ENCODE assay signal across 1 cellular context in genomic region chr9:105244274-105244995, GRCh38.
TF ChIP-seq lines count a peak whose summit lies in the region.

TSS of gene SLC44A1 (plus strand) at chr9:105244651. CDS start at chr9:105244869, 218 bp downstream.

TF ChIP-seq in GM12878, 131 proteins besides CTCF, POLR2A, EP300 and RAD21 (continued from another document and continues in another):
- 0 out of 2 replicates have a peak, but pooled peaks have one; percentile 15 for TF ChIP-seq TCF3 (IDR thresholded peaks at IDR 0.05; ENCODE audit: borderline replicate concordance, insufficient read depth, low read depth, low read length)
- TF ChIP-seq SMARCA5 (IDR thresholded peaks at IDR 0.05) = peak; percentile 86
- TF ChIP-seq CBX5 (IDR thresholded peaks at IDR 0.05; ENCODE audit: low read depth) = peak; percentile 99
- peak; percentile 69 for TF ChIP-seq MYC (IDR thresholded peaks at IDR 0.05; ENCODE audit: insufficient read depth, insufficient read length, insufficient replicate concordance, low read length, severe bottlenecking)
- 0 out of 2 replicates have a peak, but pooled peaks have one; percentile 69 for TF ChIP-seq WRNIP1 (IDR thresholded peaks at IDR 0.05; ENCODE audit: borderline replicate concordance, low read depth, low read length)
- peak; percentile 46; the same call in 1 of the 2 replicates for TF ChIP-seq RFX5 (IDR thresholded peaks at IDR 0.05; ENCODE audit: low read depth, low read length)
- peak; percentile 92 for TF ChIP-seq YY1 (IDR thresholded peaks at IDR 0.05; ENCODE audit: low read depth, low read length)
- TF ChIP-seq POLR2AphosphoS2 (IDR thresholded peaks at IDR 0.05; ENCODE audit: low read depth, low read length) = no peak; the same call in 1 of the 2 replicates
- TF ChIP-seq SMAD1 (IDR thresholded peaks at IDR 0.05; ENCODE audit: low read depth, partially characterized antibody) = no peak
- no peak for TF ChIP-seq KAT2A (conservative IDR thresholded peaks at IDR 0.05; ENCODE audit: control insufficient read depth, low read depth, low read length)
- no peak for TF ChIP-seq JUNB (IDR thresholded peaks at IDR 0.05)
- TF ChIP-seq SKIL (IDR thresholded peaks at IDR 0.05; ENCODE audit: low read depth, poor library complexity, severe bottlenecking) = no peak
- TF ChIP-seq MAX (IDR thresholded peaks at IDR 0.05; ENCODE audit: low read depth, low read length) = peak; percentile 96
- no peak for TF ChIP-seq NFXL1 (IDR thresholded peaks at IDR 0.05; ENCODE audit: borderline replicate concordance)
- peak; percentile 51 for TF ChIP-seq RUNX3 (IDR thresholded peaks at IDR 0.05; ENCODE audit: low read length)
- TF ChIP-seq SUPT20H (IDR thresholded peaks at IDR 0.05; ENCODE audit: borderline replicate concordance, control insufficient read depth, low read depth, low read length) = no peak
- peak in 1 of 2 experiments; percentile 54; a peak in 2 of 3 replicates for TF ChIP-seq EGR1 (IDR thresholded peaks at IDR 0.05; ENCODE audit: borderline replicate concordance in 1 of 2, low read depth in 2 of 2, low read length in 2 of 2)
- TF ChIP-seq CUX1 (IDR thresholded peaks at IDR 0.05; ENCODE audit: insufficient replicate concordance, low read depth, low read length) = peak; percentile 61
- peak; percentile 48; the same call in 1 of the 2 replicates for TF ChIP-seq TCF12 (IDR thresholded peaks at IDR 0.05; ENCODE audit: low read depth, low read length)
- peak; percentile 68 for TF ChIP-seq CREM (IDR thresholded peaks at IDR 0.05; ENCODE audit: low read depth)
- peak; percentile 72; the same call in 1 of the 2 replicates for TF ChIP-seq CREB1 (IDR thresholded peaks at IDR 0.05; ENCODE audit: low read depth)
- TF ChIP-seq TARDBP (IDR thresholded peaks at IDR 0.05; ENCODE audit: borderline replicate concordance) = no peak
- TF ChIP-seq BHLHE40 (IDR thresholded peaks at IDR 0.05; ENCODE audit: borderline replicate concordance in 1 of 2, low read depth in 2 of 2, low read length in 1 of 2) = peak; percentile 20 to 75; a peak in 3 of 4 replicates
- TF ChIP-seq ZNF592 (IDR thresholded peaks at IDR 0.05) = 0 out of 2 replicates have a peak, but pooled peaks have one; percentile 43
- TF ChIP-seq ZNF217 (IDR thresholded peaks at IDR 0.05) = no peak; the same call in none of the 2 replicates
- peak; percentile 54 for TF ChIP-seq HDAC6 (IDR thresholded peaks at IDR 0.05; ENCODE audit: unreplicated experiment)
- no peak for TF ChIP-seq USF1 (IDR thresholded peaks at IDR 0.05; ENCODE audit: borderline replicate concordance, extremely low read length, insufficient read depth, low read depth, low read length)
- no peak for TF ChIP-seq ZBTB33 (IDR thresholded peaks at IDR 0.05)
- peak; percentile 45 for TF ChIP-seq E4F1 (IDR thresholded peaks at IDR 0.05; ENCODE audit: borderline replicate concordance, partially characterized antibody)
- peak in 1 of 2 experiments; percentile 59; a peak in 1 of 4 replicates for TF ChIP-seq ETV6 (conservative IDR thresholded peaks at IDR 0.05 in 1 of 2, IDR thresholded peaks at IDR 0.05 in 1 of 2; ENCODE audit: borderline replicate concordance in 1 of 2, low read depth in 1 of 2)
- TF ChIP-seq CEBPB (IDR thresholded peaks at IDR 0.05; ENCODE audit: borderline replicate concordance in 1 of 2, low read depth in 2 of 2, low read length in 2 of 2) = no peak
- no peak for TF ChIP-seq BCLAF1 (IDR thresholded peaks at IDR 0.05)
- no peak for TF ChIP-seq RBBP5 (conservative IDR thresholded peaks at IDR 0.05)
